Comparison of ENCODE assay signal across 20 cellular contexts in genomic region chr4:67603310-67604028, GRCh38. TPM values are rescaled to one million over a fixed set of nuclear protein-coding genes. Genes with fewer than 3 reads are reported as not detected.
DNase-seq lines count a peak whose midpoint lies in the region; ATAC-seq and TF ChIP-seq lines count a peak whose summit lies in the region.
"Had no signal": no experiment of that assay in that cellular context is flagged by ENCODE, and none has a peak within 500 bp of the region (broad histone marks: within the 10 kb centered on the region; RNA-seq: fewer than 3 reads in every experiment).

No MANE protein-coding gene starts in this region.

- peaks cover 2% of the 10 kb centered on the region for H3K9me3 Mint-ChIP-seq in activated B cell treated with CpG ODN at 0.5 μM for 24 hours

- no peaks in the 10 kb centered on the region for H3K27me3 Mint-ChIP-seq in activated B cell treated with CpG ODN at 0.5 μM for 24 hours

- TF ChIP-seq CTCF in activated B cell treated with CpG ODN at 0.5 μM for 24 hours (IDR thresholded peaks at IDR 0.05) (no peak), A673 (conservative IDR thresholded peaks at IDR 0.05; ENCODE audit: low read depth, low read length) (no peak), GM13977 (IDR thresholded peaks at IDR 0.05; ENCODE audit: extremely low read depth, insufficient read depth, missing control alignments) (no peak)

- peaks cover 92% of the 10 kb centered on the region for H3K36me3 Mint-ChIP-seq in activated B cell treated with CpG ODN at 0.5 μM for 24 hours (ENCODE audit: low read depth)

- ATAC-seq in activated B cell treated with CpG ODN at 0.5 μM for 24 hours (ENCODE audit: low read depth) (no peak), esophagus mucosa (peak; percentile 95)

- H3K9me3 ChIP-seq in A673 (ENCODE audit: low read depth, low read length, poor library complexity, severe bottlenecking): no peaks in the 10 kb centered on the region

- POLR2A ChIA-PET in activated B cell treated with CpG ODN at 0.5 μM for 24 hours (lab: Charles Lee): no interaction called here
- POLR2A ChIA-PET in A673 (lab: Charles Lee; ENCODE audit: low non-redundant PET): no interaction called here

- H3K4me3 Mint-ChIP-seq in activated B cell treated with CpG ODN at 0.5 μM for 24 hours: no peak overlapping the region
- H3K4me3 Mint-ChIP-seq: H9 had no signal

- no peak overlapping the region for H3K4me3 ChIP-seq in A673 (ENCODE audit: low read depth, low read length, poor library complexity, severe bottlenecking)

- in situ Hi-C loops in GM13977 (cut with MboI; ENCODE audit: low pct_unique_long_range_greater_than_20kb, low sequenced_read_pairs, unreplicated experiment): no loop called here

- intact Hi-C loops in activated B cell treated with CpG ODN at 0.5 μM for 24 hours (cut with micrococcal nuclease) (no loop called here), A673 (cut with micrococcal nuclease; ENCODE audit: unreplicated experiment) (no loop called here)

- CTCF ChIA-PET in activated B cell treated with CpG ODN at 0.5 μM for 24 hours (lab: Charles Lee): no interaction called here
- CTCF ChIA-PET in A673 (lab: Charles Lee): no interaction called here

- no peaks in the 10 kb centered on the region for H3K27me3 ChIP-seq in A673 (replicated peaks; ENCODE audit: insufficient read depth, low read depth, low read length, poor library complexity)

- H3K36me3 ChIP-seq in A673 (ENCODE audit: insufficient read depth, low read length, poor library complexity, severe bottlenecking): no peaks in the 10 kb centered on the region

- BruUV-seq in A673 (replicated peaks; lab: Mats Ljungman, UMichigan): no TSS peak

- H3K27ac Mint-ChIP-seq in activated B cell treated with CpG ODN at 0.5 μM for 24 hours: peak overlapping the region; percentile 8
- H3K27ac Mint-ChIP-seq: CD8-positive, alpha-beta memory T cell had no signal

- H3K4me1 ChIP-seq in A673 (ENCODE audit: insufficient read depth, low read length, poor library complexity, severe bottlenecking): no peaks in the 10 kb centered on the region

- peak; percentile 4 for DNase-seq in HT1080 (ENCODE audit: low read depth)
- no peak for DNase-seq in activated B cell treated with CpG ODN at 0.5 μM for 24 hours
- DNase-seq in myocyte (ENCODE audit: low read depth): peak; percentile 9
- DNase-seq in activated CD4-positive, alpha-beta T cell treated with anti-CD3 and anti-CD28 coated beads, Interleukin-2, amount 50 U/mL, for 48 hours: no peak
- DNase-seq in DMS 273 treated with DMSO at 0.1 percent for 48 hours (lab: John Stamatoyannopoulos, UW): no peak
- no peak for DNase-seq in A673 (ENCODE audit: low spot score)
- no peak for DNase-seq in GM13977 (ENCODE audit: low spot score)
- DNase-seq: ACHN; CD8-positive, alpha-beta memory T cell; H9; NCI-H1417; NCI-H1930; NCI-H2171; NCI-H82; SHP77 treated with DMSO at 0.1 percent for 48 hours had no signal

- H3K27ac ChIP-seq in A673 (ENCODE audit: low read depth, low read length, poor library complexity, severe bottlenecking): no peak overlapping the region

- H3K4me1 Mint-ChIP-seq in activated B cell treated with CpG ODN at 0.5 μM for 24 hours: peaks cover 18% of the 10 kb centered on the region
- H3K4me1 Mint-ChIP-seq: H9 had no signal

RNA-seq across cellular contexts. Expression of gene STAP1, which starts 44.9 kb away (rescaled TPM):
- not detected in 2 replicates for total RNA-seq in HT1080 (2014; rRNA removed; shearing (Covaris generic))
- polyA plus RNA-seq in HT1080 (2015; cell fraction: cytosol; rRNA removed): not detected in 2 replicates
- not detected in 2 replicates for polyA plus RNA-seq in HT1080 (2015; cell fraction: nucleus; rRNA removed)
- total RNA-seq in activated B cell treated with CpG ODN at 0.5 μM for 24 hours (46.4 and 50.3 TPM in 2 replicates), esophagus mucosa (0.24 TPM), myocyte (not detected in 2 replicates), A673 (2021) (not detected in 2 replicates)
- polyA plus RNA-seq in myocyte (2012): not detected
- total RNA-seq: Daoy, H9, LHCN-M2, NCI-H460 had no signal
- polyA plus RNA-seq: BJ had no signal

RNA-seq across cellular contexts. Expression of gene CENPC, which starts 58.2 kb away (rescaled TPM):
- total RNA-seq in HT1080 (2014; rRNA removed; shearing (Covaris generic)): 8.6 and 9.6 TPM in 2 replicates
- 4.6 and 8.0 TPM in 2 replicates for polyA plus RNA-seq in HT1080 (2015; cell fraction: cytosol; rRNA removed)
- 31.2 and 36.6 TPM in 2 replicates for polyA plus RNA-seq in HT1080 (2015; cell fraction: nucleus; rRNA removed)
- total RNA-seq in activated B cell treated with CpG ODN at 0.5 μM for 24 hours (40.5 and 46.0 TPM in 2 replicates), esophagus mucosa (16.2 TPM), myocyte (11.1 and 12.2 TPM in 2 replicates), A673 (2021) (11.8 and 12.0 TPM in 2 replicates)
- 2.3 TPM for polyA plus RNA-seq in myocyte (2012)

Comparison
In these comparisons a context has a peak if more than half of its experiments do, and no peak if none do; other contexts are left out.
1. DNase-seq: peak in HT1080 (single experiment) and myocyte (single experiment); none in activated B cell treated with CpG ODN at 0.5 μM for 24 hours (single experiment), activated CD4-positive, alpha-beta T cell treated with anti-CD3 and anti-CD28 coated beads, Interleukin-2, amount 50 U/mL, for 48 hours (0 of 2), DMS 273 treated with DMSO at 0.1 percent for 48 hours (single experiment), A673 (single experiment) and GM13977 (single experiment).
2. RNA of gene STAP1, which starts 44.9 kb away (total RNA-seq): 46.4 to 50.3 TPM in activated B cell treated with CpG ODN at 0.5 μM for 24 hours; 0.24 TPM in esophagus mucosa (single experiment), not detected in HT1080, not detected in myocyte and not detected in A673; every median in the first group is over 10 times any median in the second.